Comparison of ENCODE assay signal across 8 cellular contexts in the genomic region with DNA sequence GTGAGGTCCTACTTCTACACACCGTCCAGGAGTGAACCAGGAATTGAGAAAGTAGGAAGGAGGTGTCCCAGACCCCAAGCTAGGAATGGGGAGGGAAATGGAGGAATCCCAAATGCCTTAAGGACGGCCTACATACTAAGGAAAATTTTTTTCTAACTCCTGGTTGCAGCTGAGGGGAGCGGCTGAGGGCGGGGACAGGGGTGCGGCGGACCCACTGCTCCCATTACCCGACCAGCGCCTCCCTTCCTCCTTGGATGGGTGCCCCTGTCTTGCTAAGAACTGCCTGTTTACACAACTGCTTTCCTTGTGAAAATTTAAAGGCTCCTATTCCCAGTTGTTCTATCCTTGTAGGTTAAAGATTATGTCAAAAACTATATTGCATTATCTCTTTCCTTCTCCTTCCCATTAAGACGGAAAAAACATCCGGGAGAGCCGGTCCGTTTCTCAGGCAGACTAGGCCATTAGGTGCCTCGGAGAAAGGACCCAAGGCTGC. TPM values are rescaled to one million over a fixed set of nuclear protein-coding genes. Genes with fewer than 3 reads are reported as not detected.
DNase-seq lines count a peak whose midpoint lies in the region; ATAC-seq and TF ChIP-seq lines count a peak whose summit lies in the region.

No MANE protein-coding gene starts in this region.

- H3K27ac Mint-ChIP-seq in T-helper 1 cell treated with Interleukin-12 subunit alpha and Interleukin-12 subunit beta and Interleukin-4 antibody, amounts not matched to agents 30 μg/mL and 1 μg/mL, for 36 hours = peak overlapping the region; percentile 96
- peak overlapping the region; percentile 93 for H3K27ac Mint-ChIP-seq in activated CD8-positive, alpha-beta T cell treated with anti-CD3 and anti-CD28 coated beads, Interleukin-2, amount 10 ng/mL, durations not matched to agents 7 days and 5 days
- H3K27ac Mint-ChIP-seq in nephron progenitor cell = peak overlapping the region; percentile 98

- H3K4me3 Mint-ChIP-seq in T-helper 1 cell treated with Interleukin-12 subunit alpha and Interleukin-12 subunit beta and Interleukin-4 antibody, amounts not matched to agents 30 μg/mL and 1 μg/mL, for 36 hours = peak overlapping the region; percentile 86
- peak overlapping the region; percentile 86 for H3K4me3 Mint-ChIP-seq in activated CD8-positive, alpha-beta T cell treated with anti-CD3 and anti-CD28 coated beads, Interleukin-2, amount 10 ng/mL, durations not matched to agents 7 days and 5 days
- H3K4me3 Mint-ChIP-seq in nephron progenitor cell = peak overlapping the region; percentile 92

- CTCF ChIA-PET in activated CD8-positive, alpha-beta T cell treated with anti-CD3 and anti-CD28 coated beads, Interleukin-2, amount 10 ng/mL, durations not matched to agents 7 days and 5 days (lab: Charles Lee) = interaction anchor here (0.8 to 2.8 kb wide), 15 partner anchors 12 to 175 kb away, joined by 3 to 17 read pairs (median 4); a partner anchor contains a TSS

- ATAC-seq in activated CD8-positive, alpha-beta T cell treated with anti-CD3 and anti-CD28 coated beads, Interleukin-2, amount 10 ng/mL, durations not matched to agents 7 days and 5 days = peak; percentile 6

- no peak for DNase-seq in T-helper 1 cell
- DNase-seq in Jurkat, Clone E6-1 (ENCODE audit: low read depth, low spot score) = no peak
- peak; percentile 51 for DNase-seq in activated CD8-positive, alpha-beta T cell treated with anti-CD3 and anti-CD28 coated beads, Interleukin-2, amount 10 ng/mL, durations not matched to agents 7 days and 5 days
- DNase-seq in fibroblast of pulmonary artery (ENCODE audit: low read depth) = peak; percentile 92
- DNase-seq in nephron progenitor cell = peak; percentile 45
- DNase-seq in activated CD4-positive, CD25-positive, alpha-beta regulatory T cell treated with anti-CD3 and anti-CD28 coated beads, Interleukin-2, amount 50 U/mL, for 72 hours = no peak
- DNase-seq in NCI-H1092 (lab: John Stamatoyannopoulos, UW) = no peak

- H3K36me3 Mint-ChIP-seq in T-helper 1 cell treated with Interleukin-12 subunit alpha and Interleukin-12 subunit beta and Interleukin-4 antibody, amounts not matched to agents 30 μg/mL and 1 μg/mL, for 36 hours (ENCODE audit: low read depth) = peaks cover 7% of the 10 kb centered on the region
- H3K36me3 Mint-ChIP-seq in activated CD8-positive, alpha-beta T cell treated with anti-CD3 and anti-CD28 coated beads, Interleukin-2, amount 10 ng/mL, durations not matched to agents 7 days and 5 days (ENCODE audit: low read depth) = peaks cover 27% of the 10 kb centered on the region
- H3K36me3 Mint-ChIP-seq in nephron progenitor cell (ENCODE audit: low read depth) = peaks cover 7% of the 10 kb centered on the region

- H3K4me1 Mint-ChIP-seq in T-helper 1 cell treated with Interleukin-12 subunit alpha and Interleukin-12 subunit beta and Interleukin-4 antibody, amounts not matched to agents 30 μg/mL and 1 μg/mL, for 36 hours (ENCODE audit: low read depth) = peaks cover 39% of the 10 kb centered on the region
- peaks cover 57% of the 10 kb centered on the region for H3K4me1 Mint-ChIP-seq in activated CD8-positive, alpha-beta T cell treated with anti-CD3 and anti-CD28 coated beads, Interleukin-2, amount 10 ng/mL, durations not matched to agents 7 days and 5 days (ENCODE audit: low read depth)
- peaks cover 57% of the 10 kb centered on the region for H3K4me1 Mint-ChIP-seq in nephron progenitor cell

- peak overlapping the region; percentile 54 for H3K4me3 ChIP-seq in Jurkat, Clone E6-1 (ENCODE audit: low read length)
- H3K4me3 ChIP-seq in fibroblast of pulmonary artery (replicated peaks; ENCODE audit: low read depth, low read length) = peak overlapping the region; percentile 52

- POLR2A ChIA-PET in activated CD8-positive, alpha-beta T cell treated with anti-CD3 and anti-CD28 coated beads, Interleukin-2, amount 10 ng/mL, durations not matched to agents 7 days and 5 days (lab: Charles Lee) = interaction anchor here (0.6 to 3.4 kb wide), 17 partner anchors 9 to 234 kb away, joined by 3 to 33 read pairs (median 3); a partner anchor contains a TSS

- no peaks in the 10 kb centered on the region for H3K27me3 Mint-ChIP-seq in T-helper 1 cell treated with Interleukin-12 subunit alpha and Interleukin-12 subunit beta and Interleukin-4 antibody, amounts not matched to agents 30 μg/mL and 1 μg/mL, for 36 hours (ENCODE audit: low read depth)
- H3K27me3 Mint-ChIP-seq in activated CD8-positive, alpha-beta T cell treated with anti-CD3 and anti-CD28 coated beads, Interleukin-2, amount 10 ng/mL, durations not matched to agents 7 days and 5 days (ENCODE audit: low read depth) = no peaks in the 10 kb centered on the region
- peaks cover 4% of the 10 kb centered on the region for H3K27me3 Mint-ChIP-seq in nephron progenitor cell (ENCODE audit: low read depth, poor library complexity)

- TF ChIP-seq CTCF in fibroblast of pulmonary artery (IDR thresholded peaks at IDR 0.05; ENCODE audit: low read length, missing control alignments) (no peak), nephron progenitor cell (IDR thresholded peaks at IDR 0.05) (no peak)

- H3K9me3 Mint-ChIP-seq in T-helper 1 cell treated with Interleukin-12 subunit alpha and Interleukin-12 subunit beta and Interleukin-4 antibody, amounts not matched to agents 30 μg/mL and 1 μg/mL, for 36 hours = no peaks in the 10 kb centered on the region
- H3K9me3 Mint-ChIP-seq in activated CD8-positive, alpha-beta T cell treated with anti-CD3 and anti-CD28 coated beads, Interleukin-2, amount 10 ng/mL, durations not matched to agents 7 days and 5 days (ENCODE audit: insufficient read depth) = no peaks in the 10 kb centered on the region
- peaks cover 5% of the 10 kb centered on the region for H3K9me3 Mint-ChIP-seq in nephron progenitor cell

RNA-seq across cellular contexts. Expression of a gene that starts 0.7 kb away (rescaled TPM):
- polyA plus RNA-seq in Jurkat, Clone E6-1 (2012; ENCODE audit: insufficient read depth, insufficient read length) = 15.9 TPM
- total RNA-seq in activated CD8-positive, alpha-beta T cell treated with anti-CD3 and anti-CD28 coated beads, Interleukin-2, amount 10 ng/mL, durations not matched to agents 7 days and 5 days = 10 to 100 TPM; 84.6 to 87.1 TPM

RNA-seq across cellular contexts. Expression of a gene that starts 11.5 kb away (rescaled TPM):
- polyA plus RNA-seq in Jurkat, Clone E6-1 (2012; ENCODE audit: insufficient read depth, insufficient read length) = 2.1 TPM
- total RNA-seq in activated CD8-positive, alpha-beta T cell treated with anti-CD3 and anti-CD28 coated beads, Interleukin-2, amount 10 ng/mL, durations not matched to agents 7 days and 5 days = 10 to 100 TPM; 75.6 to 75.7 TPM

RNA-seq across cellular contexts. Expression of a gene that starts 11.8 kb away (rescaled TPM):
- not detected for polyA plus RNA-seq in Jurkat, Clone E6-1 (2012; ENCODE audit: insufficient read depth, insufficient read length)
- total RNA-seq in activated CD8-positive, alpha-beta T cell treated with anti-CD3 and anti-CD28 coated beads, Interleukin-2, amount 10 ng/mL, durations not matched to agents 7 days and 5 days = 1 to 10 TPM; 3.0 to 3.1 TPM

RNA-seq across cellular contexts. Expression of a gene that starts 20.1 kb away (rescaled TPM):
- 241 TPM for polyA plus RNA-seq in Jurkat, Clone E6-1 (2012; ENCODE audit: insufficient read depth, insufficient read length)
- total RNA-seq in activated CD8-positive, alpha-beta T cell treated with anti-CD3 and anti-CD28 coated beads, Interleukin-2, amount 10 ng/mL, durations not matched to agents 7 days and 5 days = 100 to 1,000 TPM; 123 to 128 TPM

RNA-seq across cellular contexts. Expression of a gene that starts 31.3 kb away (rescaled TPM):
- 125 TPM for polyA plus RNA-seq in Jurkat, Clone E6-1 (2012; ENCODE audit: insufficient read depth, insufficient read length)
- total RNA-seq in activated CD8-positive, alpha-beta T cell treated with anti-CD3 and anti-CD28 coated beads, Interleukin-2, amount 10 ng/mL, durations not matched to agents 7 days and 5 days = 100 to 1,000 TPM; 114 to 115 TPM

Comparison
In these comparisons a context has a peak if more than half of its experiments do, and no peak if none do; other contexts are left out.
1. DNase-seq: peak in activated CD8-positive, alpha-beta T cell treated with anti-CD3 and anti-CD28 coated beads, Interleukin-2, amount 10 ng/mL, durations not matched to agents 7 days and 5 days (single experiment), fibroblast of pulmonary artery (single experiment) and nephron progenitor cell (single experiment); none in T-helper 1 cell (0 of 5), Jurkat, Clone E6-1 (single experiment), activated CD4-positive, CD25-positive, alpha-beta regulatory T cell treated with anti-CD3 and anti-CD28 coated beads, Interleukin-2, amount 50 U/mL, for 72 hours (single experiment) and NCI-H1092 (single experiment).
2. Peak in every context shown above with its lines, with median percentiles within 50 percentile points of each other: H3K27ac Mint-ChIP-seq and H3K4me3 Mint-ChIP-seq.